In genomic region chr2:99926986-99927385, GRCh38 we compare ENCODE assay signal across 24 cellular contexts.
DNase-seq lines count a peak whose midpoint lies in the region; ATAC-seq and TF ChIP-seq lines count a peak whose summit lies in the region.
"Had no signal": no experiment of that assay in that cellular context is flagged by ENCODE, and none has a peak within 500 bp of the region (broad histone marks: within the 10 kb centered on the region; RNA-seq: fewer than 3 reads in every experiment).

No MANE protein-coding gene starts in this region.

- H3K27me3 Mint-ChIP-seq in activated naive CD4-positive, alpha-beta T cell treated with anti-CD3 and anti-CD28 coated beads for 36 hours (ENCODE audit: low read depth): no peaks in the 10 kb centered on the region

- H3K27ac Mint-ChIP-seq in activated naive CD4-positive, alpha-beta T cell treated with anti-CD3 and anti-CD28 coated beads for 36 hours: no peak overlapping the region
- H3K27ac Mint-ChIP-seq: activated CD4-positive, alpha-beta memory T cell treated with anti-CD3 and anti-CD28 coated beads for 36 hours had no signal

- peaks cover 1% of the 10 kb centered on the region for H3K36me3 Mint-ChIP-seq in activated naive CD4-positive, alpha-beta T cell treated with anti-CD3 and anti-CD28 coated beads for 36 hours (ENCODE audit: low read depth)
- H3K36me3 Mint-ChIP-seq: activated CD4-positive, alpha-beta memory T cell treated with anti-CD3 and anti-CD28 coated beads for 36 hours had no signal

- H3K27ac ChIP-seq in OCI-LY1 (ENCODE audit: low read depth, low read length, poor library complexity, severe bottlenecking): peak overlapping the region; percentile 72
- no peak overlapping the region for H3K27ac ChIP-seq in epithelial cell of prostate
- H3K27ac ChIP-seq: cardiac muscle cell, left lung, tibial artery had no signal

- H3F3A ChIP-seq in OCI-LY1 (ENCODE audit: insufficient read depth, low read length): no peaks in the 10 kb centered on the region

- no peak overlapping the region for H3K9ac ChIP-seq in OCI-LY1 (ENCODE audit: low read length)

- no peaks in the 10 kb centered on the region for H4K20me1 ChIP-seq in OCI-LY1 (ENCODE audit: insufficient read depth, low read length)

- intact Hi-C loops in activated naive CD4-positive, alpha-beta T cell treated with anti-CD3 and anti-CD28 coated beads for 36 hours (cut with micrococcal nuclease): no loop called here
- intact Hi-C loops in left cardiac atrium (cut with DNase I): no loop called here

- H2AFZ ChIP-seq in OCI-LY1 (ENCODE audit: low read length): no peak overlapping the region

- H3K4me3 Mint-ChIP-seq in activated naive CD4-positive, alpha-beta T cell treated with anti-CD3 and anti-CD28 coated beads for 36 hours: no peak overlapping the region
- H3K4me3 Mint-ChIP-seq: activated CD4-positive, alpha-beta memory T cell treated with anti-CD3 and anti-CD28 coated beads for 36 hours; neural crest cell had no signal

- H3K4me3 ChIP-seq in OCI-LY1 (ENCODE audit: low read depth, low read length, poor library complexity, severe bottlenecking) (no peak overlapping the region), skeletal muscle cell (ENCODE audit: low read depth, low read length) (no peak overlapping the region), H7 (ENCODE audit: insufficient read depth, low read depth, low read length) (no peak overlapping the region)
- H3K4me3 ChIP-seq: cardiac muscle cell, left lung, tibial artery had no signal

- DNase-seq in EH (ENCODE audit: low read depth): peak; percentile 74
- DNase-seq in epithelial cell of prostate (ENCODE audit: low read depth, low spot score): peak; percentile 48
- peak; percentile 1 for DNase-seq in skeletal muscle cell (ENCODE audit: low read depth)
- DNase-seq in activated naive CD4-positive, alpha-beta T cell treated with anti-CD3 and anti-CD28 coated beads for 36 hours: no peak
- no peak for DNase-seq in H7
- no peak for DNase-seq in left cardiac atrium
- DNase-seq in germinal center (ENCODE audit: low spot score): no peak
- DNase-seq: activated CD4-positive, alpha-beta memory T cell treated with anti-CD3 and anti-CD28 coated beads for 36 hours; activated CD4-positive, CD25-positive, alpha-beta regulatory T cell; activated effector memory CD4-positive, alpha-beta T cell treated with anti-CD3 and anti-CD28 coated beads, Interleukin-2, amount 50 U/mL, for 16 hours; BE2C; HCEC 1CT; KBM-7; left lung; NCI-H1694 treated with DMSO at 0.1 percent for 48 hours; NCI-H2227 treated with DMSO at 0.1 percent for 48 hours; stimulated activated CD4-positive, alpha-beta T cell treated with anti-CD3 and anti-CD28 coated beads, Interleukin-2, amount 100 ng/mL, for 24 hours; stimulated activated naive CD4-positive, alpha-beta T cell; T1000; tibial artery had no signal

- no peak overlapping the region for H3K4me2 ChIP-seq in OCI-LY1 (ENCODE audit: low read length)

- CTCF ChIA-PET in activated naive CD4-positive, alpha-beta T cell treated with anti-CD3 and anti-CD28 coated beads for 36 hours (lab: Charles Lee): no interaction called here

- H3K4me1 ChIP-seq in OCI-LY1 (ENCODE audit: insufficient read depth, low read length, severe bottlenecking): peaks cover 40% of the 10 kb centered on the region
- H3K4me1 ChIP-seq: BE2C, left lung, tibial artery had no signal

- no peak for TF ChIP-seq CTCF in OCI-LY1 (IDR thresholded peaks at IDR 0.05; ENCODE audit: low read length)

- no peaks in the 10 kb centered on the region for H3K4me1 Mint-ChIP-seq in activated naive CD4-positive, alpha-beta T cell treated with anti-CD3 and anti-CD28 coated beads for 36 hours (ENCODE audit: low read depth)
- H3K4me1 Mint-ChIP-seq: neural crest cell had no signal

- no peaks in the 10 kb centered on the region for H3K9me3 ChIP-seq in OCI-LY1 (ENCODE audit: low read length)
- H3K9me3 ChIP-seq: BE2C, left lung, tibial artery had no signal

- no peak for ATAC-seq in left cardiac atrium
- ATAC-seq: left lung, Right ventricle myocardium inferior had no signal

- H3K27me3 ChIP-seq in OCI-LY1 (ENCODE audit: insufficient read depth, low read length) (no peaks in the 10 kb centered on the region), H7 (ENCODE audit: control insufficient read depth, insufficient read depth, low read length) (no peaks in the 10 kb centered on the region)
- H3K27me3 ChIP-seq: BE2C, cardiac muscle cell, left lung, tibial artery had no signal

- H3K9me2 ChIP-seq in OCI-LY1 (ENCODE audit: low read depth, low read length): no peaks in the 10 kb centered on the region

- H3K36me3 ChIP-seq in OCI-LY1 (ENCODE audit: insufficient read depth, low read length) (peaks cover 79% of the 10 kb centered on the region), H7 (replicated peaks; ENCODE audit: control insufficient read depth, insufficient read depth, low read length) (no peaks in the 10 kb centered on the region)
- H3K36me3 ChIP-seq: BE2C, cardiac muscle cell, left lung, tibial artery had no signal

- H3K9me3 Mint-ChIP-seq in activated naive CD4-positive, alpha-beta T cell treated with anti-CD3 and anti-CD28 coated beads for 36 hours: peaks cover 1% of the 10 kb centered on the region

- H3K79me2 ChIP-seq in OCI-LY1 (ENCODE audit: insufficient read depth, low read length): peaks cover 8% of the 10 kb centered on the region

Comparison
In these comparisons a context has a peak if more than half of its experiments do, and no peak if none do; other contexts are left out.
1. DNase-seq: peak in EH (single experiment), epithelial cell of prostate (single experiment) and skeletal muscle cell (single experiment); none in activated naive CD4-positive, alpha-beta T cell treated with anti-CD3 and anti-CD28 coated beads for 36 hours (single experiment), H7 (single experiment), left cardiac atrium (single experiment) and germinal center (single experiment).